In the genomic region with DNA sequence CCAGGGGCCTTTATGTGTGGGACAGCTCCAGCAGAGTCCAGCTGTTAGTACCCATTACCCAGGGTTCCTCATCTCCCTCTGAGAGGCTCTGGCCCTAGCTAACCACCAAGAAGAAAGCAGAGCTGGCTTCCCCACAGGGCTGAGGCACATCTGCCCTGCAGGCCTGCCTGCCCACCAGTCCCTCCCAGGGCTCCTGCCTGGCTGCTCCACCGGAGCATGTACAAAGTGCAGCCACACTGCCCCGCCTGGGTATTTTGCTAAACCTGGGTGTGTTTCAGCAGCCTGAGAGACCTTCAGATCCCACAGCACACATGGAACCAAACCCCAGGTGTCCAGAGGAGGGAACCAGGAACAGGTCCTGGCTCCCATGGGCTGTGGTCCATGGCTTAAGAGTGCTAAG, we compare ENCODE assay signal across 21 cellular contexts.
DNase-seq lines count a peak whose midpoint lies in the region; ATAC-seq, FAIRE-seq and TF ChIP-seq lines count a peak whose summit lies in the region.
"Had no signal": no experiment of that assay in that cellular context is flagged by ENCODE, and none has a peak within 500 bp of the region (broad histone marks: within the 10 kb centered on the region; RNA-seq: fewer than 3 reads in every experiment).

No MANE protein-coding gene starts in this region.

- DNase-seq in HepG2 (ENCODE audit: low spot score) (no peak), right lobe of liver (no peak), chondrocyte (ENCODE audit: low spot score) (peak; percentile 63), spleen (peak; percentile 47), WERI-Rb-1 (no peak)
- DNase-seq in activated T-cell treated with anti-CD3 and anti-CD28 coated beads, Interleukin-2, amount 50 U/mL, for 4 hours = no peak
- DNase-seq: AML-193; Caco-2; Calu3; CD4-positive, alpha-beta T cell; CD8-positive, alpha-beta T cell; DMS79 treated with DMSO at 0.1 percent for 48 hours; GF-D8 had no signal

- ATAC-seq in HepG2 (peak; percentile 31; the same call in 1 of the 3 replicates), right lobe of liver (no peak)
- no peak for ATAC-seq in activated T-cell treated with anti-CD3 and anti-CD28 coated beads, Interleukin-2, amount 50 U/mL, for 4 hours
- ATAC-seq: A549; CD8-positive, alpha-beta T cell had no signal

- TF ChIP-seq POLR2A in HepG2 (IDR thresholded peaks at IDR 0.05; ENCODE audit: insufficient read depth in 1 of 2, low read depth in 2 of 2, low read length in 2 of 2) = no peak
- no peak for TF ChIP-seq POLR2A in right lobe of liver (IDR thresholded peaks at IDR 0.05)
- no peak for TF ChIP-seq POLR2A in spleen (IDR thresholded peaks at IDR 0.05)

- H3K4me1 ChIP-seq in HepG2 (ENCODE audit: insufficient read depth, low read length) (no peaks in the 10 kb centered on the region), right lobe of liver (no peaks in the 10 kb centered on the region), spleen (no peaks in the 10 kb centered on the region)
- H3K4me1 ChIP-seq: A549; BLaER1 treated with 17β-estradiol and CSF1 and Interleukin-3, amounts not matched to agents 10 nM and 100 nM; Caco-2 had no signal

- no peak for TF ChIP-seq RAD21 in HepG2 (CRISPR knock-in tag; IDR thresholded peaks at IDR 0.05)

- TF ChIP-seq EP300 in HepG2 (IDR thresholded peaks at IDR 0.05; ENCODE audit: low read depth in 2 of 2, low read length in 2 of 2) (no peak), HepG2 (CRISPR knock-in tag; IDR thresholded peaks at IDR 0.05; ENCODE audit: borderline replicate concordance) (no peak)

- no TSS peak for BruUV-seq in HepG2 (replicated peaks; lab: Mats Ljungman, UMichigan)

- no peaks in the 10 kb centered on the region for H3K36me3 Mint-ChIP-seq in chondrocyte (ENCODE audit: low read depth)
- no peaks in the 10 kb centered on the region for H3K36me3 Mint-ChIP-seq in activated T-cell treated with anti-CD3 and anti-CD28 coated beads, Interleukin-2, amount 50 U/mL, for 4 hours (ENCODE audit: insufficient read depth)
- H3K36me3 Mint-ChIP-seq: CD8-positive, alpha-beta T cell had no signal

- H3K9me3 ChIP-seq in HepG2 (ENCODE audit: low read length) (no peaks in the 10 kb centered on the region), right lobe of liver (peaks cover 0 to 2% (median 0%) of the 10 kb centered on the region in 4 donors), spleen (peaks cover 0 to 9% (median 0%) of the 10 kb centered on the region in 8 donors), WERI-Rb-1 (ENCODE audit: severe bottlenecking) (no peaks in the 10 kb centered on the region)
- H3K9me3 ChIP-seq: A549, Caco-2 had no signal

- TF ChIP-seq CTCF in HepG2 (CRISPR knock-in tag; IDR thresholded peaks at IDR 0.05) (no peak), right lobe of liver (IDR thresholded peaks at IDR 0.05) (no peak), chondrocyte (IDR thresholded peaks at IDR 0.05) (no peak), spleen (IDR thresholded peaks at IDR 0.05 in 8 of 11, conservative IDR thresholded peaks at IDR 0.05 in 3 of 11) (no peak), WERI-Rb-1 (IDR thresholded peaks at IDR 0.05; ENCODE audit: low read depth, low read length) (no peak)

- no CpG with 5 or more reads among the region's 2 CpGs for WGBS in HepG2 (ENCODE audit: low lambda C conversion rate)
- WGBS in right lobe of liver (ENCODE audit: insufficient coverage, low coverage, low lambda C conversion rate, missing lambda C conversion rate) = no CpG with 5 or more reads among the region's 2 CpGs
- 83 to 93% (median 85%) methylated on average over 2 of the region's 2 CpGs; no CpG with 5 or more reads in 1 of the 5 donors for WGBS in spleen, 5 donors

- H3K27ac ChIP-seq in HepG2 (ENCODE audit: extremely low read length, insufficient read depth, low read length) = no peak overlapping the region
- no peak overlapping the region for H3K27ac ChIP-seq in right lobe of liver
- H3K27ac ChIP-seq in spleen = no peak overlapping the region
- no peak overlapping the region for H3K27ac ChIP-seq in WERI-Rb-1
- H3K27ac ChIP-seq: 22Rv1; A549; BLaER1 treated with 17β-estradiol and CSF1 and Interleukin-3, amounts not matched to agents 10 nM and 100 nM; C4-2B had no signal

- no peak overlapping the region for H3K9ac ChIP-seq in HepG2 (ENCODE audit: insufficient read depth, low read depth, low read length)
- H3K9ac ChIP-seq: BLaER1 treated with 17β-estradiol and CSF1 and Interleukin-3, amounts not matched to agents 10 nM and 100 nM had no signal

- no peaks in the 10 kb centered on the region for H4K20me1 ChIP-seq in HepG2 (ENCODE audit: insufficient read depth, low read length)

- FAIRE-seq in HepG2 (lab: Jason Lieb, UNC) = no peak
- FAIRE-seq: A549, D721Med, G401.6, GM12891 had no signal

- CTCF ChIA-PET in HepG2 (lab: Yijun Ruan, JAX; ENCODE audit: low intra/inter-chr PET ratio, low total read pairs) = no interaction called here

- H3K36me3 ChIP-seq in HepG2 (replicated peaks in 1 of 2; ENCODE audit: control insufficient read depth in 1 of 2, insufficient read depth in 2 of 2, low read length in 2 of 2) = no peaks in the 10 kb centered on the region
- no peaks in the 10 kb centered on the region for H3K36me3 ChIP-seq in right lobe of liver
- no peaks in the 10 kb centered on the region for H3K36me3 ChIP-seq in spleen
- H3K36me3 ChIP-seq in WERI-Rb-1 = no peaks in the 10 kb centered on the region
- H3K36me3 ChIP-seq: BLaER1 treated with 17β-estradiol and CSF1 and Interleukin-3, amounts not matched to agents 10 nM and 100 nM had no signal

- H3K4me2 ChIP-seq in HepG2 (ENCODE audit: low read depth, low read length) = no peak overlapping the region
- H3K4me2 ChIP-seq: A549; BLaER1 treated with 17β-estradiol and CSF1 and Interleukin-3, amounts not matched to agents 10 nM and 100 nM had no signal

- H3K4me3 ChIP-seq in HepG2 (replicated peaks in 1 of 3; ENCODE audit: insufficient read depth in 1 of 3, low read depth in 2 of 3, low read length in 3 of 3) = no peak overlapping the region
- no peak overlapping the region for H3K4me3 ChIP-seq in right lobe of liver
- H3K4me3 ChIP-seq in spleen = no peak overlapping the region
- no peak overlapping the region for H3K4me3 ChIP-seq in WERI-Rb-1 (ENCODE audit: low read depth, low read length)
- H3K4me3 ChIP-seq: A549; BLaER1 treated with 17β-estradiol and CSF1 and Interleukin-3, amounts not matched to agents 10 nM and 100 nM had no signal

- H3K27ac Mint-ChIP-seq in chondrocyte (ENCODE audit: unreplicated experiment) = no peak overlapping the region
- H3K27ac Mint-ChIP-seq: B cell; CD4-positive, alpha-beta T cell; CD8-positive, alpha-beta T cell had no signal

- H3K4me3 Mint-ChIP-seq in chondrocyte (ENCODE audit: unreplicated experiment) = no peak overlapping the region
- H3K4me3 Mint-ChIP-seq in activated T-cell treated with anti-CD3 and anti-CD28 coated beads, Interleukin-2, amount 50 U/mL, for 4 hours = no peak overlapping the region
- H3K4me3 Mint-ChIP-seq: B cell; CD4-positive, alpha-beta T cell; CD8-positive, alpha-beta T cell had no signal

- H2AFZ ChIP-seq in HepG2 (ENCODE audit: low read length) = no peak overlapping the region

- H3K79me2 ChIP-seq in HepG2 (ENCODE audit: insufficient read depth, low read length) = no peaks in the 10 kb centered on the region

- intact Hi-C loops in HepG2 (cut with micrococcal nuclease; ENCODE audit: unreplicated experiment) = no loop called here
- intact Hi-C loops in right lobe of liver (cut with DNase I) = no loop called here
- intact Hi-C loops in spleen (cut with DNase I; ENCODE audit: low total_unique reads) = no loop called here

- no peaks in the 10 kb centered on the region for H3K27me3 Mint-ChIP-seq in chondrocyte (ENCODE audit: low read depth)
- no peaks in the 10 kb centered on the region for H3K27me3 Mint-ChIP-seq in activated T-cell treated with anti-CD3 and anti-CD28 coated beads, Interleukin-2, amount 50 U/mL, for 4 hours (ENCODE audit: low read depth)
- H3K27me3 Mint-ChIP-seq: B cell; CD4-positive, alpha-beta T cell had no signal

- POLR2A ChIA-PET in HepG2 (lab: Yijun Ruan, JAX) = no interaction called here

- H3K27me3 ChIP-seq in HepG2 (ENCODE audit: control insufficient read depth in 1 of 2, insufficient read depth in 2 of 2, low read length in 2 of 2) (no peaks in the 10 kb centered on the region), right lobe of liver (no peaks in the 10 kb centered on the region), spleen (replicated peaks in 1 of 7) (no peaks in the 10 kb centered on the region), WERI-Rb-1 (ENCODE audit: insufficient read depth, low read depth, severe bottlenecking) (peaks cover 10% of the 10 kb centered on the region)

- in situ Hi-C loops in HepG2 (cut with HindIII; ENCODE audit: extremely low pct_ligation_motif_present, low pct_unique_long_range_greater_than_20kb) = no loop called here

- no peaks in the 10 kb centered on the region for H3K4me1 Mint-ChIP-seq in chondrocyte (ENCODE audit: low read depth)
- H3K4me1 Mint-ChIP-seq in activated T-cell treated with anti-CD3 and anti-CD28 coated beads, Interleukin-2, amount 50 U/mL, for 4 hours (ENCODE audit: low read depth) = no peaks in the 10 kb centered on the region
- H3K4me1 Mint-ChIP-seq: B cell had no signal

- H3K9me3 Mint-ChIP-seq in chondrocyte (ENCODE audit: low read depth) = peaks cover 3% of the 10 kb centered on the region
- H3K9me3 Mint-ChIP-seq in activated T-cell treated with anti-CD3 and anti-CD28 coated beads, Interleukin-2, amount 50 U/mL, for 4 hours = peaks cover 7% of the 10 kb centered on the region

TF ChIP-seq in HepG2, 621 proteins besides CTCF, POLR2A, EP300 and RAD21 (continues in another document):
- no peak for TF ChIP-seq ZNF484 (CRISPR knock-in tag; IDR thresholded peaks at IDR 0.05; ENCODE audit: borderline replicate concordance, low read depth)
- no peak for TF ChIP-seq ZNF180 (CRISPR knock-in tag; IDR thresholded peaks at IDR 0.05; ENCODE audit: borderline replicate concordance, low read depth)
- TF ChIP-seq PREB (CRISPR knock-in tag; IDR thresholded peaks at IDR 0.05) = no peak
- no peak for TF ChIP-seq DR1 (CRISPR knock-in tag; IDR thresholded peaks at IDR 0.05)
- TF ChIP-seq ZNF264 (CRISPR knock-in tag; IDR thresholded peaks at IDR 0.05) = no peak
- TF ChIP-seq MLLT10 (CRISPR knock-in tag; IDR thresholded peaks at IDR 0.05) = no peak

Comparison
In these comparisons a context has a peak if more than half of its experiments do, and no peak if none do; other contexts are left out.
1. DNase-seq: peak in chondrocyte (single experiment) and spleen (single experiment); none in HepG2 (single experiment), right lobe of liver (0 of 3), activated T-cell treated with anti-CD3 and anti-CD28 coated beads, Interleukin-2, amount 50 U/mL, for 4 hours (single experiment) and WERI-Rb-1 (single experiment).